30 cellular contexts compared by ENCODE assay signal in the genomic region with DNA sequence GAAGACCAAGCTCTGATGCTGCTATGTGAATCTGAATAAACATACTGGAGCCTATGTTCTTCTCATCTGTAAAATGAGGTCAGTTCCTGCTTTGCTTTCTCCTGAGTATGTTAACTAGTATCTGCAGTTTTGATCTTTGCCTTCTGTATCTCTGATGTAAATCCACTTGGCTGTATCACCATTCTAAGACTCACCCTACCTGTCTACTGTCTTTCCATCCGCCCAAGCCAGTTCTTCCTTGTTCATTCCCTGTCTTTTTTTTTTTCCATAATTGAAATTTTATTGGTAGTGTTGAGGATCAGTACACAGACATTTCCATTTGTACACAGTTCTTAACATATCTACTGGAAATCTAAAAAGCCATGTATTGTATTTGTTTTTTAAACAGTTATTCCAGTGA.
"Had no signal": no experiment of that assay in that cellular context is flagged by ENCODE, and none has a peak within 500 bp of the region (broad histone marks: within the 10 kb centered on the region; RNA-seq: fewer than 3 reads in every experiment).

No MANE protein-coding gene starts in this region.

- H3K4me3 Mint-ChIP-seq: activated CD4-positive, alpha-beta T cell treated with anti-CD3 and anti-CD28 coated beads for 36 hours; activated CD4-positive, alpha-beta T cell treated with anti-CD3 and anti-CD28 coated beads, Interleukin-2, amount 10 ng/mL, durations not matched to agents 7 days and 5 days; activated CD8-positive, alpha-beta T cell treated with anti-CD3 and anti-CD28 coated beads, Interleukin-2, amount 10 ng/mL, durations not matched to agents 7 days and 5 days; activated naive CD4-positive, alpha-beta T cell treated with anti-CD3 and anti-CD28 coated beads, Interleukin-2, amount 10 ng/mL, durations not matched to agents 7 days and 5 days; activated naive CD8-positive, alpha-beta T cell; activated naive CD8-positive, alpha-beta T cell treated with anti-CD3 and anti-CD28 coated beads, Interleukin-2, amount 50 U/mL, for 24 hours; activated T-cell treated with anti-CD3 and anti-CD28 coated beads, Interleukin-2, amount 50 U/mL, for 24 hours; brain; WTC11 had no signal

- H3K27ac ChIP-seq: KMS-11, PC-9 had no signal

- H3K4me3 ChIP-seq: PC-9 had no signal

- H3K4me2 ChIP-seq: KMS-11, PC-9 had no signal

- DNase-seq: activated CD4-positive, alpha-beta T cell treated with anti-CD3 and anti-CD28 coated beads for 36 hours; activated CD4-positive, alpha-beta T cell treated with anti-CD3 and anti-CD28 coated beads, Interleukin-2, amount 10 ng/mL, durations not matched to agents 7 days and 5 days; activated CD4-positive, alpha-beta T cell treated with anti-CD3 and anti-CD28 coated beads, Interleukin-2, amount 50 U/mL, for 48 hours; activated CD8-positive, alpha-beta T cell treated with anti-CD3 and anti-CD28 coated beads, Interleukin-2, amount 10 ng/mL, durations not matched to agents 7 days and 5 days; activated naive CD4-positive, alpha-beta T cell treated with anti-CD3 and anti-CD28 coated beads, Interleukin-2, amount 10 ng/mL, durations not matched to agents 7 days and 5 days; activated naive CD8-positive, alpha-beta T cell treated with anti-CD3 and anti-CD28 coated beads, Interleukin-2, amount 50 U/mL, for 24 hours; activated T-cell treated with anti-CD3 and anti-CD28 coated beads, Interleukin-2, amount 50 U/mL, for 24 hours; anterior cingulate cortex; caudate nucleus; cerebellar nuclear complex; NCI-H1105; NCI-H1417 treated with DMSO at 0.1 percent for 48 hours; NCI-H187 treated with DMSO at 0.1 percent for 48 hours; NCI-H2081; NCI-H2171 treated with DMSO at 0.1 percent for 48 hours; NCI-H2227 treated with DMSO at 0.1 percent for 48 hours; NCI-H446; NCI-H510A treated with DMSO at 0.1 percent for 48 hours; PC-9; Right ventricle myocardium superior; T1000 had no signal

- H2AFZ ChIP-seq: PC-9 had no signal

- H3K9me3 Mint-ChIP-seq: activated CD4-positive, alpha-beta T cell treated with anti-CD3 and anti-CD28 coated beads, Interleukin-2, amount 10 ng/mL, durations not matched to agents 7 days and 5 days; activated naive CD4-positive, alpha-beta T cell treated with anti-CD3 and anti-CD28 coated beads, Interleukin-2, amount 10 ng/mL, durations not matched to agents 7 days and 5 days; activated naive CD8-positive, alpha-beta T cell treated with anti-CD3 and anti-CD28 coated beads, Interleukin-2, amount 50 U/mL, for 24 hours; activated T-cell treated with anti-CD3 and anti-CD28 coated beads, Interleukin-2, amount 50 U/mL, for 24 hours; activated T-helper 2 cell treated with anti-CD3 and anti-CD28 coated beads, Interferon-gamma antibody, Interleukin-2, Interleukin-4, amounts not matched to agents 10 μg/mL and 5 μg/mL and 100 μg/mL, durations not matched to agents 14 hours and 24 hours and 36 hours; brain; WTC11 had no signal

- H3K27ac Mint-ChIP-seq: activated CD4-positive, alpha-beta T cell treated with anti-CD3 and anti-CD28 coated beads for 36 hours; activated CD4-positive, alpha-beta T cell treated with anti-CD3 and anti-CD28 coated beads, Interleukin-2, amount 10 ng/mL, durations not matched to agents 7 days and 5 days; activated CD8-positive, alpha-beta T cell treated with anti-CD3 and anti-CD28 coated beads, Interleukin-2, amount 10 ng/mL, durations not matched to agents 7 days and 5 days; activated naive CD4-positive, alpha-beta T cell treated with anti-CD3 and anti-CD28 coated beads, Interleukin-2, amount 10 ng/mL, durations not matched to agents 7 days and 5 days; activated naive CD8-positive, alpha-beta T cell; activated naive CD8-positive, alpha-beta T cell treated with anti-CD3 and anti-CD28 coated beads, Interleukin-2, amount 50 U/mL, for 24 hours; activated T-cell treated with anti-CD3 and anti-CD28 coated beads, Interleukin-2, amount 50 U/mL, for 24 hours; activated T-helper 2 cell treated with anti-CD3 and anti-CD28 coated beads, Interferon-gamma antibody, Interleukin-2, Interleukin-4, amounts not matched to agents 10 μg/mL and 5 μg/mL and 100 μg/mL, durations not matched to agents 14 hours and 24 hours and 36 hours; brain; WTC11 had no signal

- FAIRE-seq: bronchial epithelial cell, colon, RCC 7860 had no signal

- ATAC-seq: activated CD4-positive, alpha-beta T cell treated with anti-CD3 and anti-CD28 coated beads for 36 hours; activated CD4-positive, CD25-positive, alpha-beta regulatory T cell treated with anti-CD3 and anti-CD28 coated beads, Interleukin-2, amount 50 U/mL, for 24 hours; activated CD8-positive, alpha-beta T cell treated with anti-CD3 and anti-CD28 coated beads, Interleukin-2, amount 10 ng/mL, durations not matched to agents 7 days and 5 days; activated naive CD8-positive, alpha-beta T cell treated with anti-CD3 and anti-CD28 coated beads, Interleukin-2, amount 50 U/mL, for 24 hours; WTC11 had no signal

- H3K4me1 Mint-ChIP-seq: activated CD4-positive, alpha-beta T cell treated with anti-CD3 and anti-CD28 coated beads, Interleukin-2, amount 10 ng/mL, durations not matched to agents 7 days and 5 days; activated naive CD4-positive, alpha-beta T cell treated with anti-CD3 and anti-CD28 coated beads, Interleukin-2, amount 10 ng/mL, durations not matched to agents 7 days and 5 days; activated naive CD8-positive, alpha-beta T cell treated with anti-CD3 and anti-CD28 coated beads, Interleukin-2, amount 50 U/mL, for 24 hours; brain; WTC11 had no signal

- H3K27me3 Mint-ChIP-seq: activated CD4-positive, alpha-beta T cell treated with anti-CD3 and anti-CD28 coated beads for 36 hours; activated CD4-positive, alpha-beta T cell treated with anti-CD3 and anti-CD28 coated beads, Interleukin-2, amount 10 ng/mL, durations not matched to agents 7 days and 5 days; activated naive CD4-positive, alpha-beta T cell treated with anti-CD3 and anti-CD28 coated beads, Interleukin-2, amount 10 ng/mL, durations not matched to agents 7 days and 5 days; activated naive CD8-positive, alpha-beta T cell; activated naive CD8-positive, alpha-beta T cell treated with anti-CD3 and anti-CD28 coated beads, Interleukin-2, amount 50 U/mL, for 24 hours; activated T-cell treated with anti-CD3 and anti-CD28 coated beads, Interleukin-2, amount 50 U/mL, for 24 hours; brain had no signal
